In genomic region chr13:66922444-66922843, GRCh38 we compare ENCODE assay signal across 25 cellular contexts.
"Had no signal": no experiment of that assay in that cellular context is flagged by ENCODE, and none has a peak within 500 bp of the region (broad histone marks: within the 10 kb centered on the region; RNA-seq: fewer than 3 reads in every experiment).

No MANE protein-coding gene starts in this region.

- H3K36me3 Mint-ChIP-seq: activated CD4-positive, alpha-beta memory T cell treated with anti-CD3 and anti-CD28 coated beads for 36 hours; activated naive CD4-positive, alpha-beta T cell treated with anti-CD3 and anti-CD28 coated beads, Interleukin-2, amount 10 ng/mL, durations not matched to agents 7 days and 5 days; activated naive CD8-positive, alpha-beta T cell treated with anti-CD3 and anti-CD28 coated beads for 36 hours had no signal

- H3K36me3 ChIP-seq: SJCRH30 had no signal

- H3K27ac Mint-ChIP-seq: activated CD4-positive, alpha-beta memory T cell treated with anti-CD3 and anti-CD28 coated beads for 36 hours; activated CD4-positive, alpha-beta T cell treated with anti-CD3 and anti-CD28 coated beads, Interleukin-2, amount 10 ng/mL, durations not matched to agents 7 days and 5 days; activated naive CD4-positive, alpha-beta T cell treated with anti-CD3 and anti-CD28 coated beads, Interleukin-2, amount 10 ng/mL, durations not matched to agents 7 days and 5 days; activated naive CD8-positive, alpha-beta T cell treated with anti-CD3 and anti-CD28 coated beads for 36 hours; activated T-helper 2 cell treated with anti-CD3 and anti-CD28 coated beads, Interferon-gamma antibody, Interleukin-2, Interleukin-4, amounts not matched to agents 10 μg/mL and 5 μg/mL and 100 μg/mL, durations not matched to agents 14 hours and 24 hours and 36 hours had no signal

- DNase-seq: activated CD4-positive, alpha-beta memory T cell treated with anti-CD3 and anti-CD28 coated beads for 36 hours; activated CD4-positive, alpha-beta T cell treated with anti-CD3 and anti-CD28 coated beads, Interleukin-2, amount 10 ng/mL, durations not matched to agents 7 days and 5 days; activated CD4-positive, CD25-positive, alpha-beta regulatory T cell; activated CD8-positive, alpha-beta memory T cell treated with anti-CD3 and anti-CD28 coated beads for 24 hours; activated gamma-delta T cell treated with Interleukin-2 at 50 U/mL for 16 hours; activated naive CD4-positive, alpha-beta T cell treated with anti-CD3 and anti-CD28 coated beads, Interleukin-2, amount 10 ng/mL, durations not matched to agents 7 days and 5 days; activated naive CD8-positive, alpha-beta T cell treated with anti-CD3 and anti-CD28 coated beads for 36 hours; activated T-cell treated with anti-CD3 and anti-CD28 coated beads, Interleukin-2, amount 50 U/mL, for 48 hours; caudate nucleus; KG1; NCI-H1048; NCI-H146; NCI-H2029; NCI-H2107; NCI-H524 treated with DMSO at 0.1 percent for 48 hours; NCI-H774; OCI-M1; RPMI8226; SJCRH30; SK-N-SH; T-helper 1 cell had no signal

- H3K9me3 ChIP-seq: SJCRH30, SK-N-SH had no signal

- H3K27me3 ChIP-seq: SJCRH30 had no signal

- H3K4me1 Mint-ChIP-seq: activated CD4-positive, alpha-beta T cell treated with anti-CD3 and anti-CD28 coated beads, Interleukin-2, amount 10 ng/mL, durations not matched to agents 7 days and 5 days; activated naive CD4-positive, alpha-beta T cell treated with anti-CD3 and anti-CD28 coated beads, Interleukin-2, amount 10 ng/mL, durations not matched to agents 7 days and 5 days; activated naive CD8-positive, alpha-beta T cell treated with anti-CD3 and anti-CD28 coated beads for 36 hours had no signal

- H3K9ac ChIP-seq: SK-N-SH had no signal

- ATAC-seq: Panc1, Right ventricle myocardium inferior had no signal

- H3K4me3 Mint-ChIP-seq: activated CD4-positive, alpha-beta memory T cell treated with anti-CD3 and anti-CD28 coated beads for 36 hours; activated CD4-positive, alpha-beta T cell treated with anti-CD3 and anti-CD28 coated beads, Interleukin-2, amount 10 ng/mL, durations not matched to agents 7 days and 5 days; activated naive CD4-positive, alpha-beta T cell treated with anti-CD3 and anti-CD28 coated beads, Interleukin-2, amount 10 ng/mL, durations not matched to agents 7 days and 5 days; activated naive CD8-positive, alpha-beta T cell treated with anti-CD3 and anti-CD28 coated beads for 36 hours had no signal

- H3K27ac ChIP-seq: SJCRH30, VCaP had no signal

- H3K4me2 ChIP-seq: SK-N-SH had no signal

- H3K4me3 ChIP-seq: SJCRH30 had no signal

- H3K27me3 Mint-ChIP-seq: activated CD4-positive, alpha-beta memory T cell treated with anti-CD3 and anti-CD28 coated beads for 36 hours; activated CD4-positive, alpha-beta T cell treated with anti-CD3 and anti-CD28 coated beads, Interleukin-2, amount 10 ng/mL, durations not matched to agents 7 days and 5 days; activated naive CD4-positive, alpha-beta T cell treated with anti-CD3 and anti-CD28 coated beads, Interleukin-2, amount 10 ng/mL, durations not matched to agents 7 days and 5 days; activated naive CD8-positive, alpha-beta T cell treated with anti-CD3 and anti-CD28 coated beads for 36 hours had no signal

- H3K9me3 Mint-ChIP-seq: activated CD4-positive, alpha-beta T cell treated with anti-CD3 and anti-CD28 coated beads, Interleukin-2, amount 10 ng/mL, durations not matched to agents 7 days and 5 days; activated naive CD4-positive, alpha-beta T cell treated with anti-CD3 and anti-CD28 coated beads, Interleukin-2, amount 10 ng/mL, durations not matched to agents 7 days and 5 days; activated naive CD8-positive, alpha-beta T cell treated with anti-CD3 and anti-CD28 coated beads for 36 hours; activated T-helper 2 cell treated with anti-CD3 and anti-CD28 coated beads, Interferon-gamma antibody, Interleukin-2, Interleukin-4, amounts not matched to agents 10 μg/mL and 5 μg/mL and 100 μg/mL, durations not matched to agents 14 hours and 24 hours and 36 hours had no signal

- H3K4me1 ChIP-seq: SJCRH30 had no signal
